In the genomic region with DNA sequence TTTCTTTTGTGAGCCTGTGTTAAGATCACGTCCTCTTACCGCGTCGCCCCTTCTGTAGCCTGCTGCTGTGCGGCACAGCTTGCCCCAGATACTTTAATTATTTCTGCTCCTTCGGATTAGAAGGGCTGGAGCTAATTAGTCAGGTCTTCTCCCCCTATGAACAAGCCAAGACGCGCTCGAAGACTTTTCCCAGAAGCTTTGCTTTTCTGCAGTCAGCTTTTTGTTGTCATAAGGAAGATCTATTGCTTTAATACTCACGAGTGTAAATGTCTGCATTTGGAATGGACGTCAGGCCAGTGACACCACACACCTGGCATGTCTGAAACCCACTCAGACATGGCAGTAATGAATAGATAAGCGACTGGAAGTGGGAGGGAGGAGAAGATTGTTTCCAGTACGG, we compare ENCODE assay signal across 16 cellular contexts. TPM values are rescaled to one million over a fixed set of nuclear protein-coding genes. Genes with fewer than 3 reads are reported as not detected.
DNase-seq lines count a peak whose midpoint lies in the region; ATAC-seq and TF ChIP-seq lines count a peak whose summit lies in the region.
"Had no signal": no experiment of that assay in that cellular context is flagged by ENCODE, and none has a peak within 500 bp of the region (broad histone marks: within the 10 kb centered on the region; RNA-seq: fewer than 3 reads in every experiment).

No MANE protein-coding gene starts in this region.

- no peak overlapping the region for H3K4me3 Mint-ChIP-seq in naive thymus-derived CD4-positive, alpha-beta T cell
- H3K4me3 Mint-ChIP-seq: activated naive CD8-positive, alpha-beta T cell treated with anti-CD3 and anti-CD28 coated beads for 36 hours; nephron progenitor cell had no signal

- H3K9me3 Mint-ChIP-seq in naive thymus-derived CD4-positive, alpha-beta T cell, result peaks cover 0 to 1% (median 0%) of the 10 kb centered on the region in 11 donors
- H3K9me3 Mint-ChIP-seq: activated naive CD8-positive, alpha-beta T cell treated with anti-CD3 and anti-CD28 coated beads for 36 hours; nephron progenitor cell had no signal

- no peaks in the 10 kb centered on the region for H3K27me3 ChIP-seq in tibial artery
- no peaks in the 10 kb centered on the region for H3K27me3 ChIP-seq in naive thymus-derived CD4-positive, alpha-beta T cell (ENCODE audit: control insufficient read depth in 2 of 2, insufficient read depth in 2 of 2, low read length in 2 of 2)
- H3K27me3 ChIP-seq: upper lobe of left lung had no signal

- H3K9me3 ChIP-seq in SK-N-MC (ENCODE audit: low read depth, low read length) (no peaks in the 10 kb centered on the region), tibial artery (no peaks in the 10 kb centered on the region)
- no peaks in the 10 kb centered on the region for H3K9me3 ChIP-seq in naive thymus-derived CD4-positive, alpha-beta T cell (ENCODE audit: control insufficient read depth in 2 of 3, low read length in 3 of 3)
- H3K9me3 ChIP-seq: upper lobe of left lung had no signal

- H3K27me3 Mint-ChIP-seq in naive thymus-derived CD4-positive, alpha-beta T cell, result peaks cover 11 to 41% (median 15%) of the 10 kb centered on the region in 5 donors

- no peak overlapping the region for H3K27ac Mint-ChIP-seq in naive thymus-derived CD4-positive, alpha-beta T cell
- H3K27ac Mint-ChIP-seq: activated naive CD8-positive, alpha-beta T cell treated with anti-CD3 and anti-CD28 coated beads for 36 hours; nephron progenitor cell had no signal

- H3K36me3 Mint-ChIP-seq in naive thymus-derived CD4-positive, alpha-beta T cell, result no peaks in the 10 kb centered on the region
- H3K36me3 Mint-ChIP-seq: activated naive CD8-positive, alpha-beta T cell treated with anti-CD3 and anti-CD28 coated beads for 36 hours had no signal

- H3K27ac ChIP-seq in SK-N-MC (no peak overlapping the region), tibial artery (peak overlapping the region; percentile 84 to 91)
- H3K27ac ChIP-seq in naive thymus-derived CD4-positive, alpha-beta T cell (ENCODE audit: low read depth, low read length), result no peak overlapping the region
- H3K27ac ChIP-seq: upper lobe of left lung had no signal

- POLR2A ChIA-PET in naive thymus-derived CD4-positive, alpha-beta T cell (lab: Charles Lee), result no interaction called here

- no peak overlapping the region for H3K9ac ChIP-seq in SK-N-MC (ENCODE audit: insufficient read length)

- DNase-seq in NCI-H2171 treated with DMSO at 0.1 percent for 48 hours (lab: John Stamatoyannopoulos, UW) (peak; percentile 1), NCI-H2171 (lab: John Stamatoyannopoulos, UW) (no peak), SK-N-MC (ENCODE audit: low read depth, low spot score) (no peak), kidney glomerular epithelial cell (lab: John Stamatoyannopoulos, UW) (peak; percentile 43), tibial artery (no peak), NCI-H2196 treated with DMSO at 0.1 percent for 48 hours (lab: John Stamatoyannopoulos, UW; ENCODE audit: unreplicated experiment) (no peak)
- DNase-seq in naive thymus-derived CD4-positive, alpha-beta T cell, result no peak
- no peak for DNase-seq in activated CD4-positive, alpha-beta T cell treated with anti-CD3 and anti-CD28 coated beads, Interleukin-2, amount 50 U/mL, for 48 hours
- DNase-seq: activated naive CD8-positive, alpha-beta T cell treated with anti-CD3 and anti-CD28 coated beads for 36 hours; Calu3; dermis blood vessel endothelial cell; Kasumi-1; NCI-H446; nephron progenitor cell; upper lobe of left lung had no signal

- H3K36me3 ChIP-seq in SK-N-MC (ENCODE audit: insufficient read depth, low read length) (no peaks in the 10 kb centered on the region), tibial artery (no peaks in the 10 kb centered on the region)
- no peaks in the 10 kb centered on the region for H3K36me3 ChIP-seq in naive thymus-derived CD4-positive, alpha-beta T cell (ENCODE audit: control insufficient read depth in 2 of 3, insufficient read depth in 3 of 3, low read length in 3 of 3)
- H3K36me3 ChIP-seq: upper lobe of left lung had no signal

- no peak for TF ChIP-seq CTCF in tibial artery (IDR thresholded peaks at IDR 0.05)

- H3K4me1 ChIP-seq in tibial artery, result peaks cover 0 to 95% (median 49%) of the 10 kb centered on the region in 4 donors
- no peaks in the 10 kb centered on the region for H3K4me1 ChIP-seq in naive thymus-derived CD4-positive, alpha-beta T cell (ENCODE audit: control insufficient read depth in 2 of 2, insufficient read depth in 2 of 2, low read length in 2 of 2)
- H3K4me1 ChIP-seq: upper lobe of left lung had no signal

- CTCF ChIA-PET in naive thymus-derived CD4-positive, alpha-beta T cell (lab: Charles Lee), result no interaction called here

- no peak for ATAC-seq in naive thymus-derived CD4-positive, alpha-beta T cell
- ATAC-seq: Right ventricle myocardium inferior had no signal

- peaks cover 0 to 6% (median 0%) of the 10 kb centered on the region in 7 donors for H3K4me1 Mint-ChIP-seq in naive thymus-derived CD4-positive, alpha-beta T cell

- H3K4me3 ChIP-seq in SK-N-MC (peak overlapping the region; percentile 19; the same call in 1 of the 2 replicates), tibial artery (peak overlapping the region in 1 of 2 donors; percentile 19)
- H3K4me3 ChIP-seq in naive thymus-derived CD4-positive, alpha-beta T cell (ENCODE audit: low read length), result no peak overlapping the region
- H3K4me3 ChIP-seq: upper lobe of left lung had no signal

- intact Hi-C loops in tibial artery (cut with DNase I; ENCODE audit: low total_unique reads), result no loop called here
- intact Hi-C loops in naive thymus-derived CD4-positive, alpha-beta T cell (cut with micrococcal nuclease), result no loop called here

RNA-seq across cellular contexts. Expression of a gene that starts 37.0 kb away (rescaled TPM):
- 1 to 10 TPM in 1 of 5 experiments, under 1 TPM in 1, not detected in 3; 0.78 to 1.6 TPM for total RNA-seq in naive thymus-derived CD4-positive, alpha-beta T cell
- not detected for polyA plus RNA-seq in naive thymus-derived CD4-positive, alpha-beta T cell

Comparison
In these comparisons a context has a peak if more than half of its experiments do, and no peak if none do; other contexts are left out.
1. DNase-seq: peak in NCI-H2171 treated with DMSO at 0.1 percent for 48 hours (single experiment) and kidney glomerular epithelial cell (single experiment); none in NCI-H2171 (single experiment), SK-N-MC (single experiment), tibial artery (0 of 2), naive thymus-derived CD4-positive, alpha-beta T cell (0 of 9), activated CD4-positive, alpha-beta T cell treated with anti-CD3 and anti-CD28 coated beads, Interleukin-2, amount 50 U/mL, for 48 hours (0 of 2) and NCI-H2196 treated with DMSO at 0.1 percent for 48 hours (single experiment).
2. H3K27ac ChIP-seq: peak in tibial artery (2 of 2); none in SK-N-MC (single experiment) and naive thymus-derived CD4-positive, alpha-beta T cell (single experiment).